Comparison of ENCODE assay signal across 8 cellular contexts in the genomic region with DNA sequence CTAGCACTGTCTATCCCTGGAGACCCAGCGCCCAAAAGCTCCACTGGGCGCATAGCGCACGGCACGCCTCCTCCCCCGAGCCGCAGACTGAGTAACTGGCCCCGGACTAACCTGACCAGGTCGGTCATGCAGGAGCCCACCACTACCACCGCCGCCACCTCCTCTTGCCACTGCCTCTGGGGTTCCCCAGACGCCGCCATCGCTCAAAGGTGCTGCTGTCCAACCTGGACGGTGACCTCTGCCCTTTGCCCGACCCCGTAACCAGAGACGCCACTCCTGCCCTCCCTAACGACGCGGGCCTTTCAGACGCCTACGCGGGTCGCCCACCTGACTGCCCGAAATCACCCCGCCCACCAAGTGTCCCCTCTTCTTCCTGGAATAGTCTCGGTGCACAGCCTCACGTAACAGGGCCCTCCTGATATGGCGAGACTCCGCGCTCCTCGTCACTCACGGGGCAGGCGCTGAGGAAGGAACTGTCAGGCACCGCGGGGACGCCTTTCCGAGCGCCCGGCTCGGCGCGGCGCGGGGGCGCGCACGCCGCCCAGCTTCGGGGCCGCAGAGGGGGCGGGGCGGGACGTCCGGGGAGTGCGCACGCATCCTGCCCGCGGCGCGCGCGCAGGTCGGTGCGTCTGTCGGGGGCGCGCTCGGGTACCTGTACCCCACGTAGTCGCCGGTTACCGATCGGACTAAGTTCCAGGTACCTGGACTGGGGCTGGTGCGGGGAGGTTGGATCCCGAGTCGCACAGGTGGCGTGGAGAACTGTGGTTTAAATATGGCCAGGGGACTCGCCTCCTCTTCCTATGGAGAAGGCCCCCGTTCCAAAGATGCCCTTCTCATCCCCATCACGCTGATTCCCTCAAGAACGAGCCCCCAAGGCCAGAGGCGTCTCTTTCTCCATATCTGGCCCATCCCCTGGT. TPM values are rescaled to one million over a fixed set of nuclear protein-coding genes. Genes with fewer than 3 reads are reported as not detected.
DNase-seq lines count a peak whose midpoint lies in the region; ATAC-seq and FAIRE-seq lines count a peak whose summit lies in the region.

BABAM2 (plus strand) TSS at position 584 of the 917 bp plus-strand sequence. CDS start 3,828 bp downstream, outside the sequence.
RBKS (minus strand) TSS at position 242 of the 917 bp plus-strand sequence; CDS start at position 200, 42 bp downstream.

- H3K79me2 ChIP-seq in GM23248 (ENCODE audit: insufficient read depth): peaks cover 40% of the 10 kb centered on the region

- peaks cover 21% of the 10 kb centered on the region for H3K36me3 Mint-ChIP-seq in activated T-helper 1 cell treated with anti-CD3 and anti-CD28 coated beads, Interleukin-12 subunit alpha, Interleukin-12 subunit beta, Interleukin-2, Interleukin-4 antibody, amounts not matched to agents 30 ng/mL and 10 ng/mL and 1 ng/mL, durations not matched to agents 14 hours and 24 hours and 36 hours (ENCODE audit: low read depth)
- H3K36me3 Mint-ChIP-seq in naive thymus-derived CD4-positive, alpha-beta T cell: peaks cover 4 to 21% (median 16%) of the 10 kb centered on the region in 5 donors
- H3K36me3 Mint-ChIP-seq in stimulated activated naive B cell treated with anti-CD40 and anti-IgM and Interleukin-4, amounts not matched to agents 10 μg/mL and 1 μg/mL and 100 μg/mL, for 72 hours: peaks cover 23 to 29% of the 10 kb centered on the region in 2 donors

- no peaks in the 10 kb centered on the region for H3K27me3 ChIP-seq in GM23248 (replicated peaks; ENCODE audit: insufficient read depth)
- H3K27me3 ChIP-seq in naive thymus-derived CD4-positive, alpha-beta T cell (ENCODE audit: control insufficient read depth in 2 of 2, insufficient read depth in 2 of 2, low read length in 2 of 2): no peaks in the 10 kb centered on the region

- ATAC-seq in naive thymus-derived CD4-positive, alpha-beta T cell: peak; percentile 92
- ATAC-seq in stimulated activated naive B cell treated with anti-CD40 and anti-IgM and Interleukin-4, amounts not matched to agents 10 μg/mL and 1 μg/mL and 100 μg/mL, for 72 hours (replicated peaks): peak; percentile 79 to 83

- DNase-seq in DMS79 (lab: John Stamatoyannopoulos, UW): peak; percentile 73
- DNase-seq in GM23248: peak; percentile 93
- peak; percentile 78 for DNase-seq in RCC 7860 (ENCODE audit: low spot score)
- peak; percentile 88 for DNase-seq in activated T-helper 1 cell treated with anti-CD3 and anti-CD28 coated beads, Interleukin-12 subunit alpha, Interleukin-12 subunit beta, Interleukin-2, Interleukin-4 antibody, amounts not matched to agents 30 ng/mL and 10 ng/mL and 1 ng/mL, durations not matched to agents 14 hours and 24 hours and 36 hours (ENCODE audit: low spot score)
- peak; percentile 77 for DNase-seq in fibroblast of gingiva (ENCODE audit: low read depth)
- peak; percentile 90 to 96 (median 94) for DNase-seq in naive thymus-derived CD4-positive, alpha-beta T cell
- DNase-seq in stimulated activated naive B cell treated with anti-CD40 and anti-IgM and Interleukin-4, amounts not matched to agents 10 μg/mL and 1 μg/mL and 100 μg/mL, for 72 hours: peak; percentile 93

- CTCF ChIA-PET in naive thymus-derived CD4-positive, alpha-beta T cell (lab: Charles Lee): interaction anchor here (0.7 to 1.2 kb wide), 2 partner anchors 18 to 72 kb away, joined by 3 to 4 read pairs; no protein-coding TSS in a partner anchor

- in situ Hi-C loops in GM23248 (cut with MboI): no loop called here

- no peaks in the 10 kb centered on the region for H4K20me1 ChIP-seq in GM23248 (ENCODE audit: insufficient read depth)

- H3K9me3 ChIP-seq in GM23248 (ENCODE audit: low read depth): no peaks in the 10 kb centered on the region
- no peaks in the 10 kb centered on the region for H3K9me3 ChIP-seq in KOPT-K1 (ENCODE audit: insufficient read depth, low read length, poor library complexity, severe bottlenecking)
- H3K9me3 ChIP-seq in naive thymus-derived CD4-positive, alpha-beta T cell (ENCODE audit: control insufficient read depth in 2 of 3, low read length in 3 of 3): no peaks in the 10 kb centered on the region

- H3K4me3 ChIP-seq in GM23248: peak within 1 kb of the TSS; percentile 82
- peak within 1 kb of the TSS; percentile 95 for H3K4me3 ChIP-seq in naive thymus-derived CD4-positive, alpha-beta T cell (ENCODE audit: low read length)

- peak within 1 kb of the TSS; percentile 83 for H3K4me2 ChIP-seq in GM23248 (ENCODE audit: unreplicated experiment)

- H3K4me3 Mint-ChIP-seq in activated T-helper 1 cell treated with anti-CD3 and anti-CD28 coated beads, Interleukin-12 subunit alpha, Interleukin-12 subunit beta, Interleukin-2, Interleukin-4 antibody, amounts not matched to agents 30 ng/mL and 10 ng/mL and 1 ng/mL, durations not matched to agents 14 hours and 24 hours and 36 hours: peak within 1 kb of the TSS; percentile 93
- peak within 1 kb of the TSS; percentile 96 to 100 (median 98) for H3K4me3 Mint-ChIP-seq in naive thymus-derived CD4-positive, alpha-beta T cell
- H3K4me3 Mint-ChIP-seq in stimulated activated naive B cell treated with anti-CD40 and anti-IgM and Interleukin-4, amounts not matched to agents 10 μg/mL and 1 μg/mL and 100 μg/mL, for 72 hours: peak within 1 kb of the TSS; percentile 91 to 99

- H3K4me1 Mint-ChIP-seq in activated T-helper 1 cell treated with anti-CD3 and anti-CD28 coated beads, Interleukin-12 subunit alpha, Interleukin-12 subunit beta, Interleukin-2, Interleukin-4 antibody, amounts not matched to agents 30 ng/mL and 10 ng/mL and 1 ng/mL, durations not matched to agents 14 hours and 24 hours and 36 hours (ENCODE audit: low read depth): peaks cover 63% of the 10 kb centered on the region
- H3K4me1 Mint-ChIP-seq in naive thymus-derived CD4-positive, alpha-beta T cell: peaks cover 28 to 60% (median 56%) of the 10 kb centered on the region in 7 donors
- H3K4me1 Mint-ChIP-seq in stimulated activated naive B cell treated with anti-CD40 and anti-IgM and Interleukin-4, amounts not matched to agents 10 μg/mL and 1 μg/mL and 100 μg/mL, for 72 hours: peaks cover 33 to 62% of the 10 kb centered on the region in 2 donors

- H3K27ac Mint-ChIP-seq in activated T-helper 1 cell treated with anti-CD3 and anti-CD28 coated beads, Interleukin-12 subunit alpha, Interleukin-12 subunit beta, Interleukin-2, Interleukin-4 antibody, amounts not matched to agents 30 ng/mL and 10 ng/mL and 1 ng/mL, durations not matched to agents 14 hours and 24 hours and 36 hours: peak within 1 kb of the TSS; percentile 99
- H3K27ac Mint-ChIP-seq in naive thymus-derived CD4-positive, alpha-beta T cell: peak within 1 kb of the TSS; percentile 95 to 100 (median 100)
- peak within 1 kb of the TSS; percentile 99 for H3K27ac Mint-ChIP-seq in stimulated activated naive B cell treated with anti-CD40 and anti-IgM and Interleukin-4, amounts not matched to agents 10 μg/mL and 1 μg/mL and 100 μg/mL, for 72 hours

- H3K27me3 Mint-ChIP-seq in activated T-helper 1 cell treated with anti-CD3 and anti-CD28 coated beads, Interleukin-12 subunit alpha, Interleukin-12 subunit beta, Interleukin-2, Interleukin-4 antibody, amounts not matched to agents 30 ng/mL and 10 ng/mL and 1 ng/mL, durations not matched to agents 14 hours and 24 hours and 36 hours (ENCODE audit: insufficient read depth): no peaks in the 10 kb centered on the region
- H3K27me3 Mint-ChIP-seq in naive thymus-derived CD4-positive, alpha-beta T cell: peaks cover 0 to 3% (median 0%) of the 10 kb centered on the region in 5 donors
- H3K27me3 Mint-ChIP-seq in stimulated activated naive B cell treated with anti-CD40 and anti-IgM and Interleukin-4, amounts not matched to agents 10 μg/mL and 1 μg/mL and 100 μg/mL, for 72 hours: peaks cover 0 to 4% of the 10 kb centered on the region in 2 donors

- 0 to 1% methylated on average over 55 to 82 of the region's 84 CpGs for WGBS in GM23248 (ENCODE audit: low coverage in 1 of 2, low lambda C conversion rate in 2 of 2, missing lambda C conversion rate in 2 of 2), 2 experiments

- H3K27ac ChIP-seq in GM23248: peak within 1 kb of the TSS; percentile 75
- H3K27ac ChIP-seq in KOPT-K1 (ENCODE audit: low read depth, low read length, poor library complexity, severe bottlenecking): peak within 1 kb of the TSS; percentile 86
- peak within 1 kb of the TSS; percentile 99 for H3K27ac ChIP-seq in naive thymus-derived CD4-positive, alpha-beta T cell (ENCODE audit: low read depth, low read length)

- intact Hi-C loops in activated T-helper 1 cell treated with anti-CD3 and anti-CD28 coated beads, Interleukin-12 subunit alpha, Interleukin-12 subunit beta, Interleukin-2, Interleukin-4 antibody, amounts not matched to agents 30 ng/mL and 10 ng/mL and 1 ng/mL, durations not matched to agents 14 hours and 24 hours and 36 hours (cut with micrococcal nuclease): loop anchor here (1.0 to 5.0 kb wide), 7 partner anchors 12 to 500 kb away; partner anchors contain the start of gene MRPL33
- intact Hi-C loops in naive thymus-derived CD4-positive, alpha-beta T cell (cut with micrococcal nuclease): loop anchor here (1.0 to 10.0 kb wide), 13 partner anchors 70 to 1227 kb away; partner anchors contain the start of genes CLIP4 (in 2 of the 2), FOSL2 (in 2 of the 2), MRPL33 (in 2 of the 2) and ATRAID (in 1 of the 2)

- POLR2A ChIA-PET in naive thymus-derived CD4-positive, alpha-beta T cell (lab: Charles Lee): interaction anchor here (0.7 to 1.4 kb wide), 5 partner anchors 30 to 519 kb away, joined by 3 to 5 read pairs (median 3); partner anchors contain the start of genes CCDC121 and GPN1

- H2AFZ ChIP-seq in GM23248: peak within 1 kb of the TSS; percentile 92

- no peak for FAIRE-seq in RCC 7860 (lab: Jason Lieb, UNC)

- peak within 1 kb of the TSS; percentile 87 for H3K9ac ChIP-seq in GM23248

- no peaks in the 10 kb centered on the region for H3K9me2 ChIP-seq in GM23248 (ENCODE audit: insufficient read depth)

- no peaks in the 10 kb centered on the region for H3K9me3 Mint-ChIP-seq in activated T-helper 1 cell treated with anti-CD3 and anti-CD28 coated beads, Interleukin-12 subunit alpha, Interleukin-12 subunit beta, Interleukin-2, Interleukin-4 antibody, amounts not matched to agents 30 ng/mL and 10 ng/mL and 1 ng/mL, durations not matched to agents 14 hours and 24 hours and 36 hours
- peaks cover 0 to 5% (median 0%) of the 10 kb centered on the region in 11 donors for H3K9me3 Mint-ChIP-seq in naive thymus-derived CD4-positive, alpha-beta T cell
- H3K9me3 Mint-ChIP-seq in stimulated activated naive B cell treated with anti-CD40 and anti-IgM and Interleukin-4, amounts not matched to agents 10 μg/mL and 1 μg/mL and 100 μg/mL, for 72 hours: peaks cover 2 to 4% of the 10 kb centered on the region in 2 donors

- peaks cover 41% of the 10 kb centered on the region for H3F3A ChIP-seq in GM23248 (ENCODE audit: insufficient read depth)

- H3K36me3 ChIP-seq in GM23248 (ENCODE audit: low read depth) (no peaks in the 10 kb centered on the region; the same call in 1 of the 2 replicates), KOPT-K1 (ENCODE audit: insufficient read depth, low read length) (no peaks in the 10 kb centered on the region)
- H3K36me3 ChIP-seq in naive thymus-derived CD4-positive, alpha-beta T cell (ENCODE audit: control insufficient read depth in 2 of 3, insufficient read depth in 3 of 3, low read length in 3 of 3): no peaks in the 10 kb centered on the region

- H3K4me1 ChIP-seq in GM23248 (ENCODE audit: insufficient read depth): peaks cover 42% of the 10 kb centered on the region
- peaks cover 27 to 30% of the 10 kb centered on the region in 2 donors for H3K4me1 ChIP-seq in naive thymus-derived CD4-positive, alpha-beta T cell (ENCODE audit: control insufficient read depth in 2 of 2, insufficient read depth in 2 of 2, low read length in 2 of 2)

RNA-seq across cellular contexts. Expression of gene BABAM2, which starts in this region (rescaled TPM):
- 22.8 and 35.2 TPM in 2 replicates for total RNA-seq in GM23248 (2014; rRNA removed; shearing (Covaris generic))
- 45.6 and 46.1 TPM in 2 replicates for polyA plus RNA-seq in GM23248 (2016; fragmentation: Nextera tagmentation; extraction: Ambion mirVana)
- total RNA-seq in activated T-helper 1 cell treated with anti-CD3 and anti-CD28 coated beads, Interleukin-12 subunit alpha, Interleukin-12 subunit beta, Interleukin-2, Interleukin-4 antibody, amounts not matched to agents 30 ng/mL and 10 ng/mL and 1 ng/mL, durations not matched to agents 14 hours and 24 hours and 36 hours: 46.3 and 46.6 TPM in 2 replicates
- total RNA-seq in naive thymus-derived CD4-positive, alpha-beta T cell: 10 to 100 TPM; 34.2 to 55.8 (median 40.3) TPM
- 10 to 100 TPM; 44.2 to 58.2 TPM for polyA plus RNA-seq in naive thymus-derived CD4-positive, alpha-beta T cell

RNA-seq across cellular contexts. Expression of gene RBKS, which starts in this region (rescaled TPM):
- total RNA-seq in GM23248 (2014; rRNA removed; shearing (Covaris generic)): 2.8 and 3.0 TPM in 2 replicates
- polyA plus RNA-seq in GM23248 (2016; fragmentation: Nextera tagmentation; extraction: Ambion mirVana): 3.6 and 4.0 TPM in 2 replicates
- total RNA-seq in activated T-helper 1 cell treated with anti-CD3 and anti-CD28 coated beads, Interleukin-12 subunit alpha, Interleukin-12 subunit beta, Interleukin-2, Interleukin-4 antibody, amounts not matched to agents 30 ng/mL and 10 ng/mL and 1 ng/mL, durations not matched to agents 14 hours and 24 hours and 36 hours: 0.76 and 0.83 TPM in 2 replicates
- total RNA-seq in naive thymus-derived CD4-positive, alpha-beta T cell: 10 to 100 TPM in 1 of 5 experiments, 1 to 10 TPM in 4; 1.5 to 10.8 (median 2.0) TPM
- 1 to 10 TPM; 3.2 to 5.5 TPM for polyA plus RNA-seq in naive thymus-derived CD4-positive, alpha-beta T cell

Comparison
In these comparisons a context has a peak if more than half of its experiments do, and no peak if none do; other contexts are left out.
1. Peak in every context shown above with its lines: DNase-seq, ATAC-seq, H3K4me3 ChIP-seq and H3K27ac ChIP-seq.